In genomic region chr5:139833525-139833924, GRCh38 we compare ENCODE assay signal across 36 cellular contexts. TPM values are rescaled to one million over a fixed set of nuclear protein-coding genes. Genes with fewer than 3 reads are reported as not detected.
"Had no signal": no experiment of that assay in that cellular context is flagged by ENCODE, and none has a peak within 500 bp of the region (broad histone marks: within the 10 kb centered on the region; RNA-seq: fewer than 3 reads in every experiment).

No MANE protein-coding gene starts in this region.

- H3K9me3 Mint-ChIP-seq: activated B cell treated with CpG ODN at 0.5 μM for 24 hours; activated naive CD4-positive, alpha-beta T cell treated with anti-CD3 and anti-CD28 coated beads for 36 hours; activated naive CD4-positive, alpha-beta T cell treated with anti-CD3 and anti-CD28 coated beads, Interleukin-2, amount 50 U/mL, for 72 hours; activated T-helper 1 cell treated with anti-CD3 and anti-CD28 coated beads, Interleukin-12 subunit alpha, Interleukin-12 subunit beta, Interleukin-2, Interleukin-4 antibody, amounts not matched to agents 30 ng/mL and 10 ng/mL and 1 ng/mL, durations not matched to agents 14 hours and 24 hours and 36 hours; activated T-helper 2 cell treated with anti-CD3 and anti-CD28 coated beads, Interferon-gamma antibody, Interleukin-2, Interleukin-4, amounts not matched to agents 10 μg/mL and 5 μg/mL and 100 μg/mL, durations not matched to agents 14 hours and 24 hours and 36 hours; central memory CD8-positive, alpha-beta T cell; dendritic cell treated with granulocyte-macrophage colony-stimulating factor and Interleukin-4, amounts not matched to agents 40 ng/mL and 50 ng/mL, for 4 days; endodermal cell; T-helper 2 cell treated with Interferon-gamma antibody and Interleukin-4, amounts not matched to agents 5 μg/mL and 100 μg/mL, for 36 hours had no signal

- H3K27ac ChIP-seq: body of pancreas, cardiac muscle cell, coronary artery, esophagus muscularis mucosa, foreskin keratinocyte, gastrocnemius medialis, heart left ventricle, WERI-Rb-1 had no signal

- H3K4me1 ChIP-seq: body of pancreas, esophagus muscularis mucosa, foreskin keratinocyte, gastrocnemius medialis, heart left ventricle had no signal

- H3K4me3 ChIP-seq: body of pancreas, cardiac muscle cell, coronary artery, dorsolateral prefrontal cortex, esophagus muscularis mucosa, gastrocnemius medialis, heart left ventricle had no signal

- H3K9me3 ChIP-seq: body of pancreas, esophagus muscularis mucosa, gastrocnemius medialis had no signal

- H3K27ac Mint-ChIP-seq: activated B cell treated with CpG ODN at 0.5 μM for 24 hours; activated CD8-positive, alpha-beta memory T cell treated with anti-CD3 and anti-CD28 coated beads, Interleukin-2, amount 10 ng/mL, durations not matched to agents 7 days and 5 days; activated CD8-positive, alpha-beta T cell treated with anti-CD3 and anti-CD28 coated beads, Interleukin-2, amount 10 ng/mL, durations not matched to agents 7 days and 5 days; activated naive CD4-positive, alpha-beta T cell treated with anti-CD3 and anti-CD28 coated beads for 36 hours; activated naive CD4-positive, alpha-beta T cell treated with anti-CD3 and anti-CD28 coated beads, Interleukin-2, amount 50 U/mL, for 72 hours; activated T-helper 1 cell treated with anti-CD3 and anti-CD28 coated beads, Interleukin-12 subunit alpha, Interleukin-12 subunit beta, Interleukin-2, Interleukin-4 antibody, amounts not matched to agents 30 ng/mL and 10 ng/mL and 1 ng/mL, durations not matched to agents 14 hours and 24 hours and 36 hours; activated T-helper 2 cell treated with anti-CD3 and anti-CD28 coated beads, Interferon-gamma antibody, Interleukin-2, Interleukin-4, amounts not matched to agents 10 μg/mL and 5 μg/mL and 100 μg/mL, durations not matched to agents 14 hours and 24 hours and 36 hours; dendritic cell treated with granulocyte-macrophage colony-stimulating factor and Interleukin-4, amounts not matched to agents 40 ng/mL and 50 ng/mL, for 4 days; endodermal cell; T-helper 17 cell; T-helper 2 cell treated with Interferon-gamma antibody and Interleukin-4, amounts not matched to agents 5 μg/mL and 100 μg/mL, for 36 hours had no signal

- DNase-seq: activated B cell treated with CpG ODN at 0.5 μM for 24 hours; activated CD4-positive, alpha-beta T cell treated with anti-CD3 and anti-CD28 coated beads for 48 hours; activated CD4-positive, alpha-beta T cell treated with anti-CD3 and anti-CD28 coated beads, Interleukin-2, amount 50 U/mL, for 1 hour; activated CD4-positive, alpha-beta T cell treated with anti-CD3 and anti-CD28 coated beads, Interleukin-2, amount 50 U/mL, for 48 hours; activated CD8-positive, alpha-beta memory T cell treated with anti-CD3 and anti-CD28 coated beads, Interleukin-2, amount 10 ng/mL, durations not matched to agents 7 days and 5 days; activated CD8-positive, alpha-beta memory T cell treated with anti-CD3 and anti-CD28 coated beads, Interleukin-2, amount 50 U/mL, for 4 hours; activated CD8-positive, alpha-beta T cell treated with anti-CD3 and anti-CD28 coated beads, Interleukin-2, amount 10 ng/mL, durations not matched to agents 7 days and 5 days; activated effector memory CD4-positive, alpha-beta T cell treated with anti-CD3 and anti-CD28 coated beads, Interleukin-2, amount 50 U/mL, for 16 hours; activated naive CD4-positive, alpha-beta T cell treated with anti-CD3 and anti-CD28 coated beads for 36 hours; activated T-cell treated with anti-CD3 and anti-CD28 coated beads, Interleukin-2, amount 50 U/mL, for 1 hour; activated T-cell treated with anti-CD3 and anti-CD28 coated beads, Interleukin-2, amount 50 U/mL, for 48 hours; amniotic stem cell; body of pancreas; effector memory CD4-positive, alpha-beta T cell; endodermal cell; foreskin keratinocyte; gastrocnemius medialis; glutamatergic neuron; heart left ventricle; T-helper 1 cell; T-helper 17 cell; T1000; WERI-Rb-1 had no signal

- H3K36me3 ChIP-seq: cardiac muscle cell, esophagus muscularis mucosa, gastrocnemius medialis, heart left ventricle, WERI-Rb-1 had no signal

- H3K36me3 Mint-ChIP-seq: activated CD8-positive, alpha-beta memory T cell treated with anti-CD3 and anti-CD28 coated beads, Interleukin-2, amount 10 ng/mL, durations not matched to agents 7 days and 5 days; activated naive CD4-positive, alpha-beta T cell treated with anti-CD3 and anti-CD28 coated beads, Interleukin-2, amount 50 U/mL, for 72 hours had no signal

- H3K4me1 Mint-ChIP-seq: activated B cell treated with CpG ODN at 0.5 μM for 24 hours; activated CD8-positive, alpha-beta memory T cell treated with anti-CD3 and anti-CD28 coated beads, Interleukin-2, amount 10 ng/mL, durations not matched to agents 7 days and 5 days; central memory CD8-positive, alpha-beta T cell; endodermal cell; T-helper 17 cell had no signal

- H3K27me3 ChIP-seq: body of pancreas, dorsolateral prefrontal cortex, gastrocnemius medialis had no signal

- ATAC-seq: activated CD4-positive, CD25-positive, alpha-beta regulatory T cell treated with anti-CD3 and anti-CD28 coated beads, Interleukin-2, amount 50 U/mL, for 24 hours; activated CD8-positive, alpha-beta memory T cell treated with anti-CD3 and anti-CD28 coated beads, Interleukin-2, amount 10 ng/mL, durations not matched to agents 7 days and 5 days; activated CD8-positive, alpha-beta T cell treated with anti-CD3 and anti-CD28 coated beads, Interleukin-2, amount 10 ng/mL, durations not matched to agents 7 days and 5 days; activated naive CD4-positive, alpha-beta T cell treated with anti-CD3 and anti-CD28 coated beads, Interleukin-2, amount 50 U/mL, for 72 hours; body of pancreas; foreskin keratinocyte; gastrocnemius medialis; heart left ventricle; T-helper 17 cell had no signal

- H3K4me3 Mint-ChIP-seq: activated B cell treated with CpG ODN at 0.5 μM for 24 hours; activated CD8-positive, alpha-beta memory T cell treated with anti-CD3 and anti-CD28 coated beads, Interleukin-2, amount 10 ng/mL, durations not matched to agents 7 days and 5 days; activated CD8-positive, alpha-beta T cell treated with anti-CD3 and anti-CD28 coated beads, Interleukin-2, amount 10 ng/mL, durations not matched to agents 7 days and 5 days; activated naive CD4-positive, alpha-beta T cell treated with anti-CD3 and anti-CD28 coated beads for 36 hours; activated T-helper 1 cell treated with anti-CD3 and anti-CD28 coated beads, Interleukin-12 subunit alpha, Interleukin-12 subunit beta, Interleukin-2, Interleukin-4 antibody, amounts not matched to agents 30 ng/mL and 10 ng/mL and 1 ng/mL, durations not matched to agents 14 hours and 24 hours and 36 hours; central memory CD8-positive, alpha-beta T cell; dendritic cell treated with granulocyte-macrophage colony-stimulating factor and Interleukin-4, amounts not matched to agents 40 ng/mL and 50 ng/mL, for 4 days; endodermal cell; T-helper 17 cell; T-helper 2 cell treated with Interferon-gamma antibody and Interleukin-4, amounts not matched to agents 5 μg/mL and 100 μg/mL, for 36 hours had no signal

RNA-seq across cellular contexts. Expression of gene PSD2, which starts 37.9 kb away (rescaled TPM):
- total RNA-seq: activated B cell treated with CpG ODN at 0.5 μM for 24 hours; activated CD8-positive, alpha-beta memory T cell treated with anti-CD3 and anti-CD28 coated beads for 36 hours; activated CD8-positive, alpha-beta memory T cell treated with anti-CD3 and anti-CD28 coated beads, Interleukin-2, amount 10 ng/mL, durations not matched to agents 7 days and 5 days; activated CD8-positive, alpha-beta T cell treated with anti-CD3 and anti-CD28 coated beads, Interleukin-2, amount 10 ng/mL, durations not matched to agents 7 days and 5 days; activated naive CD4-positive, alpha-beta T cell treated with anti-CD3 and anti-CD28 coated beads for 36 hours; activated naive CD4-positive, alpha-beta T cell treated with anti-CD3 and anti-CD28 coated beads, Interleukin-2, amount 50 U/mL, for 72 hours; activated T-helper 1 cell treated with anti-CD3 and anti-CD28 coated beads, Interleukin-12 subunit alpha, Interleukin-12 subunit beta, Interleukin-2, Interleukin-4 antibody, amounts not matched to agents 30 ng/mL and 10 ng/mL and 1 ng/mL, durations not matched to agents 14 hours and 24 hours and 36 hours; activated T-helper 2 cell treated with anti-CD3 and anti-CD28 coated beads, Interferon-gamma antibody, Interleukin-2, Interleukin-4, amounts not matched to agents 10 μg/mL and 5 μg/mL and 100 μg/mL, durations not matched to agents 14 hours and 24 hours and 36 hours; epithelial cell of proximal tubule; foreskin keratinocyte had no signal
- polyA plus RNA-seq: foreskin keratinocyte had no signal
